ENCODE assay signal across 26 cellular contexts in the genomic region with DNA sequence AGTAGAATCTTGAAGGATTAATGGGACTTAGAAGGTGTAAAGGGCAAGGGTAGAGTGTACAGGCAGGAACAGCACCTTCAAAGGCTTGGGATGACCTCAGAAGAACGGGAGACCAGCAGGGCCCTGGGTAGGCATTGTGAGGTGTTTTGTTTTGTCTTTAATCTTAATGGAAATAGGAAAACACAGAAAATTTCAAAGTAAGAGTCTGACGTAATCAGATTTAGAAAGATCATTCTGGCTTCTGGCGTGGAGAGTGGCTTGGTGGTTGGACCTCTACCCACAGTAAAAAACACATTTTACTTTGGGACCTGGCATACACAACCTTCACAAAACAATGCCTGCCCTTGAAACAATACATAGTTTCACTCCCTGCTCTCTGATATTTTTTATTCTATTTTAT.
"Had no signal": no experiment of that assay in that cellular context is flagged by ENCODE, and none has a peak within 500 bp of the region (broad histone marks: within the 10 kb centered on the region; RNA-seq: fewer than 3 reads in every experiment).

No MANE protein-coding gene starts in this region.

- DNase-seq: activated CD4-positive, alpha-beta T cell treated with anti-CD3 and anti-CD28 coated beads for 4 hours; activated CD4-positive, alpha-beta T cell treated with anti-CD3 and anti-CD28 coated beads, Interleukin-2, amount 50 U/mL, for 4 hours; activated CD8-positive, alpha-beta memory T cell treated with anti-CD3 and anti-CD28 coated beads, Interleukin-2, amount 50 U/mL, for 48 hours; activated gamma-delta T cell treated with Interleukin-2 at 50 U/mL for 16 hours; activated naive CD4-positive, alpha-beta T cell treated with anti-CD3 and anti-CD28 coated beads, Interleukin-2, amount 50 U/mL, for 16 hours; effector CD8-positive, alpha-beta T cell; islet precursor cell; left cardiac atrium; left ventricle myocardium superior; mucosa of descending colon; nephron progenitor cell; nucleus accumbens; pancreas; stimulated activated CD4-positive, alpha-beta T cell treated with anti-CD3 and anti-CD28 coated beads, Interleukin-4, amount 100 ng/mL, for 24 hours; stomach; thyroid gland; upper lobe of right lung had no signal

- H3K4me3 ChIP-seq: mucosa of descending colon, pancreas, prostate gland, skin epidermis, stomach, thyroid gland, upper lobe of right lung had no signal

- ATAC-seq: left cardiac atrium; left ventricle myocardium superior; mucosa of descending colon; pancreas; sciatic nerve; stimulated activated effector memory CD8-positive, alpha-beta T cell treated with anti-CD3 and anti-CD28 coated beads, Interleukin-12 subunit alpha, Interleukin-12 subunit beta, amount 100 ng/mL, for 72 hours; upper lobe of right lung had no signal

- H3K9me3 ChIP-seq: mucosa of descending colon, pancreas, prostate gland, stomach, thyroid gland, upper lobe of right lung had no signal

- H3K27ac Mint-ChIP-seq: nephron progenitor cell; stimulated activated effector memory CD8-positive, alpha-beta T cell treated with anti-CD3 and anti-CD28 coated beads, Interleukin-12 subunit alpha, Interleukin-12 subunit beta, amount 100 ng/mL, for 72 hours had no signal

- H3K27ac ChIP-seq: pancreas, prostate gland, skin epidermis, stomach, thyroid gland, upper lobe of right lung had no signal

- H3K4me3 Mint-ChIP-seq: central memory CD8-positive, alpha-beta T cell; nephron progenitor cell; stimulated activated effector memory CD8-positive, alpha-beta T cell treated with anti-CD3 and anti-CD28 coated beads, Interleukin-12 subunit alpha, Interleukin-12 subunit beta, amount 100 ng/mL, for 72 hours had no signal

- H3K9me3 Mint-ChIP-seq: central memory CD8-positive, alpha-beta T cell; stimulated activated effector memory CD8-positive, alpha-beta T cell treated with anti-CD3 and anti-CD28 coated beads, Interleukin-12 subunit alpha, Interleukin-12 subunit beta, amount 100 ng/mL, for 72 hours had no signal

- FAIRE-seq: bronchial epithelial cell, colon, endometrium, frontal cortex, pancreas had no signal

- H3K36me3 ChIP-seq: pancreas, prostate gland, thyroid gland, upper lobe of right lung had no signal

- H3K27me3 Mint-ChIP-seq: central memory CD8-positive, alpha-beta T cell had no signal

- H3K27me3 ChIP-seq: pancreas, stomach, thyroid gland, upper lobe of right lung had no signal

- H3K4me1 ChIP-seq: prostate gland had no signal
